13 cellular contexts compared by ENCODE assay signal in the genomic region with DNA sequence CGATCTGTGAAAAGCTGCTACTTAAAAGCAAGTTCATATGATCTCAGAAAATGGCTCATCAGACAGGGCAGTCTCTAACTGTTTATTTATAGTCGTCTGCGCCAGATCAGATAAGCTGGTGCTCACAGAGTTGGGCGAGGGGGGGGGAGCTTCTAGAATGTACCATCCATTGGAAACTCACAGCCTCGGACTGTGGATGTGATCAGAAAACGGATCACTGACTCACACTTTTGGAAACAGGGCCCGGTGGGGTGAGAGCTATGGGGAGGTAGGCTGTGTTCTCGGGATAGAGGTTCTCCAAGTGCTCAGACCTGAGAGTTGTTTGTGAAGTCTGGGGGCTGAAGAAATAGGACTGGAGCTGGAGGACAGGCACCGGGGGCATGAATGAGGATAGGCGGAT. TPM values are rescaled to one million over a fixed set of nuclear protein-coding genes. Genes with fewer than 3 reads are reported as not detected.
A peak's percentile ranks its signal among the peaks of the same experiment; 100 is the strongest.
DNase-seq lines count a peak whose midpoint lies in the region; ATAC-seq and TF ChIP-seq lines count a peak whose summit lies in the region.
"Had no signal": no experiment of that assay in that cellular context is flagged by ENCODE, and none has a peak within 500 bp of the region (broad histone marks: within the 10 kb centered on the region; RNA-seq: fewer than 3 reads in every experiment).

No MANE protein-coding gene starts in this region.

- H2AFZ ChIP-seq in MM.1S (ENCODE audit: low read length) = no peak overlapping the region

- in situ Hi-C loops in brain microvascular endothelial cell (cut with HindIII; ENCODE audit: low pct_ligation_motif_present, low sequenced_read_pairs) = no loop called here

- H3K4me1 ChIP-seq in right atrium auricular region (no peaks in the 10 kb centered on the region), mucosa of descending colon (ENCODE audit: low read depth) (no peaks in the 10 kb centered on the region), MM.1S (ENCODE audit: low read length) (no peaks in the 10 kb centered on the region)

- H3F3A ChIP-seq in MM.1S (ENCODE audit: insufficient read depth, low read length) = no peaks in the 10 kb centered on the region

- H3K27me3 ChIP-seq in right atrium auricular region (no peaks in the 10 kb centered on the region), brain microvascular endothelial cell (replicated peaks) (peaks cover 2% of the 10 kb centered on the region), MM.1S (replicated peaks; ENCODE audit: insufficient read depth, low read length) (peaks cover 93% of the 10 kb centered on the region)
- H3K27me3 ChIP-seq: tibial artery had no signal

- ATAC-seq in GM18861 (IDR thresholded peaks at IDR 0.05; ENCODE audit: unreplicated experiment) (no peak), mucosa of descending colon (no peak)
- ATAC-seq: sciatic nerve had no signal

- intact Hi-C loops in cardiac septum (cut with DNase I) (no loop called here), mucosa of descending colon (cut with DNase I, micrococcal nuclease) (no loop called here)

- H3K9ac ChIP-seq in MM.1S (ENCODE audit: low read length) = no peak overlapping the region

- H3K9me3 ChIP-seq in right atrium auricular region = no peaks in the 10 kb centered on the region
- H3K9me3 ChIP-seq in mucosa of descending colon = no peaks in the 10 kb centered on the region
- no peaks in the 10 kb centered on the region for H3K9me3 ChIP-seq in MM.1S (replicated peaks; ENCODE audit: insufficient read depth, low read length)
- H3K9me3 ChIP-seq: tibial artery had no signal

- DNase-seq in right atrium auricular region (ENCODE audit: low spot score) = peak; percentile 23
- DNase-seq in cardiac septum (ENCODE audit: low spot score) = no peak
- peak; percentile 77 for DNase-seq in brain microvascular endothelial cell
- peak; percentile 61 for DNase-seq in left kidney (ENCODE audit: low read depth, low spot score)
- no peak for DNase-seq in mucosa of descending colon
- no peak for DNase-seq in NCI-H69 (lab: John Stamatoyannopoulos, UW)
- no peak for DNase-seq in MM.1S
- DNase-seq: activated naive CD8-positive, alpha-beta T cell treated with anti-CD3 and anti-CD28 coated beads, Interleukin-2, amount 10 ng/mL, durations not matched to agents 7 days and 5 days; GF-D8; NCI-H2171 treated with DMSO at 0.1 percent for 48 hours had no signal

- no peaks in the 10 kb centered on the region for H3K36me3 ChIP-seq in right atrium auricular region
- no peaks in the 10 kb centered on the region for H3K36me3 ChIP-seq in brain microvascular endothelial cell (replicated peaks)
- no peaks in the 10 kb centered on the region for H3K36me3 ChIP-seq in mucosa of descending colon (ENCODE audit: low read depth)
- H3K36me3 ChIP-seq in MM.1S (replicated peaks; ENCODE audit: insufficient read depth, low read length) = no peaks in the 10 kb centered on the region
- H3K36me3 ChIP-seq: tibial artery had no signal

- H3K79me2 ChIP-seq in MM.1S (ENCODE audit: low read length) = no peaks in the 10 kb centered on the region

- H3K4me3 ChIP-seq in right atrium auricular region = no peak overlapping the region
- no peak overlapping the region for H3K4me3 ChIP-seq in brain microvascular endothelial cell (ENCODE audit: low read depth, low read length)
- no peak overlapping the region for H3K4me3 ChIP-seq in mucosa of descending colon
- no peak overlapping the region for H3K4me3 ChIP-seq in MM.1S (ENCODE audit: low read length)
- H3K4me3 ChIP-seq: tibial artery had no signal

- no peak overlapping the region for H3K4me2 ChIP-seq in MM.1S (ENCODE audit: low read depth, low read length)

- no peak overlapping the region for H3K27ac ChIP-seq in right atrium auricular region
- H3K27ac ChIP-seq in brain microvascular endothelial cell = no peak overlapping the region
- H3K27ac ChIP-seq in MM.1S (ENCODE audit: low read length) = no peak overlapping the region
- H3K27ac ChIP-seq: tibial artery had no signal

- no peaks in the 10 kb centered on the region for H4K20me1 ChIP-seq in MM.1S (ENCODE audit: insufficient read depth, low read length)

- TF ChIP-seq CTCF in right atrium auricular region (IDR thresholded peaks at IDR 0.05) = no peak
- TF ChIP-seq CTCF in brain microvascular endothelial cell (IDR thresholded peaks at IDR 0.05; ENCODE audit: low read depth, low read length, missing control alignments) = no peak
- no peak for TF ChIP-seq CTCF in mucosa of descending colon (IDR thresholded peaks at IDR 0.05)
- TF ChIP-seq CTCF in MM.1S (IDR thresholded peaks at IDR 0.05; ENCODE audit: low read length) = no peak

- no peaks in the 10 kb centered on the region for H3K9me2 ChIP-seq in MM.1S (replicated peaks; ENCODE audit: insufficient read depth, low read length)

RNA-seq across cellular contexts. Expression of a gene that starts 35.5 kb away (rescaled TPM):
- total RNA-seq in right atrium auricular region = 1 to 10 TPM in 1 of 2 donors, under 1 TPM in 1; 0.89 to 1.5 TPM
- total RNA-seq in cardiac septum = 1.4 TPM
- total RNA-seq in mucosa of descending colon = under 1 TPM; 0.23 to 0.57 (median 0.29) TPM
- total RNA-seq: activated naive CD8-positive, alpha-beta T cell treated with anti-CD3 and anti-CD28 coated beads, Interleukin-2, amount 10 ng/mL, durations not matched to agents 7 days and 5 days had no signal

Comparison
In these comparisons a context has a peak if more than half of its experiments do, and no peak if none do; other contexts are left out.
1. DNase-seq: peak in right atrium auricular region (single experiment), brain microvascular endothelial cell (single experiment) and left kidney (single experiment); none in cardiac septum (single experiment), mucosa of descending colon (0 of 3), NCI-H69 (single experiment) and MM.1S (single experiment).